In genomic region chr16:19523559-19524355, GRCh38 we compare ENCODE assay signal across 8 cellular contexts. TPM values are rescaled to one million over a fixed set of nuclear protein-coding genes. Genes with fewer than 3 reads are reported as not detected.
DNase-seq lines count a peak whose midpoint lies in the region; ATAC-seq, FAIRE-seq and TF ChIP-seq lines count a peak whose summit lies in the region.

TSS of gene CCP110 (plus strand) at chr16:19523942. CDS start at chr16:19527882, 3,940 bp downstream.

- no peaks in the 10 kb centered on the region for H4K20me1 ChIP-seq in keratinocyte (ENCODE audit: control insufficient read depth, extremely low read depth, insufficient read depth, low read length)

- H2AFZ ChIP-seq in keratinocyte (ENCODE audit: control insufficient read depth, low read length) = peak within 1 kb of the TSS; percentile 98

- ATAC-seq in HG03432 (IDR thresholded peaks at IDR 0.05; ENCODE audit: unreplicated experiment) = peak; percentile 78

- H3K27ac ChIP-seq in keratinocyte (ENCODE audit: control insufficient read depth, insufficient read depth, low read length) = peak within 1 kb of the TSS; percentile 50

- no peak for TF ChIP-seq CTCF in keratinocyte (optimal IDR thresholded peaks at IDR 0.05 in 1 of 3, IDR thresholded peaks at IDR 0.05 in 1 of 3, conservative IDR thresholded peaks at IDR 0.05 in 1 of 3; ENCODE audit: extremely low read depth in 1 of 3, insufficient read depth in 2 of 3, low read length in 3 of 3)

- peak within 1 kb of the TSS; percentile 70 to 90 (median 85) for H3K4me3 ChIP-seq in keratinocyte (ENCODE audit: control insufficient read depth in 2 of 3, extremely low read depth in 1 of 3, insufficient read depth in 2 of 3, low read depth in 1 of 3, low read length in 3 of 3)

- H3K9me1 ChIP-seq in keratinocyte (ENCODE audit: control insufficient read depth, extremely low read depth, insufficient read depth, low read length) = no peaks in the 10 kb centered on the region

- peaks cover 28% of the 10 kb centered on the region for H3K4me1 ChIP-seq in keratinocyte (ENCODE audit: control insufficient read depth, extremely low read depth, insufficient read depth, low read length)

- H3K9ac ChIP-seq in keratinocyte (ENCODE audit: control insufficient read depth, extremely low read depth, insufficient read depth, low read length) = peak within 1 kb of the TSS; percentile 83

- TF ChIP-seq POLR2A in GM19193 (IDR thresholded peaks at IDR 0.05; ENCODE audit: extremely low read depth, insufficient read depth, insufficient read length) = peak; percentile 68

- H3K9me3 ChIP-seq in keratinocyte (ENCODE audit: control insufficient read depth, low read depth, low read length) = no peaks in the 10 kb centered on the region

- H3K4me2 ChIP-seq in keratinocyte (ENCODE audit: control insufficient read depth, extremely low read depth, insufficient read depth, low read depth, low read length) = peak within 1 kb of the TSS; percentile 86

- no peaks in the 10 kb centered on the region for H3K27me3 ChIP-seq in keratinocyte (ENCODE audit: control insufficient read depth, extremely low read depth, insufficient read depth, low read length)

- dilution Hi-C loops in keratinocyte (cut with MboI; ENCODE audit: extremely low pct_ligation_motif_present, low sequenced_read_pairs) = loop anchor here (25.0 kb wide), 1 partner anchor 111 kb away; the partner anchor contains the start of gene TMC5

- H3K79me2 ChIP-seq in keratinocyte (ENCODE audit: control insufficient read depth, insufficient read depth, low read length) = peaks cover 45% of the 10 kb centered on the region

- DNase-seq in AG20443 (ENCODE audit: low spot score) (peak; percentile 97), NCI-H510A (lab: John Stamatoyannopoulos, UW) (peak; percentile 99), cerebellum (ENCODE audit: low spot score) (peak; percentile 95), keratinocyte (ENCODE audit: low read depth, low spot score) (peak; percentile 32)
- peak; percentile 91 for DNase-seq in activated CD4-positive, alpha-beta T cell treated with anti-CD3 and anti-CD28 coated beads for 1 hour
- peak; percentile 88 to 93 (median 91) for DNase-seq in stimulated activated CD4-positive, alpha-beta T cell treated with anti-CD3 and anti-CD28 coated beads, Interleukin-12 subunit alpha, Interleukin-12 subunit beta, amount 100 ng/mL, for 48 hours (ENCODE audit: low read depth in 2 of 3, low spot score in 1 of 3)

- peak; percentile 62 for FAIRE-seq in keratinocyte (lab: Jason Lieb, UNC)

- peaks cover 1 to 8% of the 10 kb centered on the region in 2 experiments for H3K36me3 ChIP-seq in keratinocyte (ENCODE audit: control insufficient read depth in 2 of 2, extremely low read depth in 1 of 2, insufficient read depth in 2 of 2, low read length in 2 of 2)

RNA-seq across cellular contexts. Expression of gene CCP110, which starts in this region (rescaled TPM):
- total RNA-seq in cerebellum = 69.7 TPM
- polyA plus RNA-seq in keratinocyte = 2.9 to 5.5 TPM (median 4.1 TPM) in 3 replicates
- 5.0 TPM for polyA plus RNA-seq in keratinocyte (2011; ENCODE audit: low read depth)
- polyA plus RNA-seq in keratinocyte (2011; cell fraction: cytosol; rRNA removed) = 1.8 and 3.2 TPM in 2 replicates
- polyA plus RNA-seq in keratinocyte (2011; cell fraction: nucleus; rRNA removed) = 3.0 and 4.4 TPM in 2 replicates
- polyA plus RNA-seq in keratinocyte (2012; ENCODE audit: low replicate concordance) = 1.8 and 4.1 TPM in 2 replicates
- 0.98 to 4.3 TPM (median 1.5 TPM) in 3 replicates for polyA minus RNA-seq in keratinocyte
- polyA minus RNA-seq in keratinocyte (2011; cell fraction: cytosol; rRNA and poly(A)+ RNA removed) = 1.7 TPM
- polyA minus RNA-seq in keratinocyte (2011; cell fraction: nucleus; rRNA and poly(A)+ RNA removed) = 2.2 and 5.2 TPM in 2 replicates

Comparison
In these comparisons a context has a peak if more than half of its experiments do, and no peak if none do; other contexts are left out.
1. Peak in every context shown above with its lines: DNase-seq, ATAC-seq, H3K4me3 ChIP-seq and H3K27ac ChIP-seq.
2. DNase-seq: peak in every context shown above with its lines; median percentile 99 in NCI-H510A; 97 in AG20443; 95 in cerebellum; 91 in activated CD4-positive, alpha-beta T cell treated with anti-CD3 and anti-CD28 coated beads for 1 hour; 91 in stimulated activated CD4-positive, alpha-beta T cell treated with anti-CD3 and anti-CD28 coated beads, Interleukin-12 subunit alpha, Interleukin-12 subunit beta, amount 100 ng/mL, for 48 hours; 32 in keratinocyte.